Comparison of ENCODE assay signal across 21 cellular contexts in genomic region chr15:85470549-85471271, GRCh38.
DNase-seq lines count a peak whose midpoint lies in the region; ATAC-seq and TF ChIP-seq lines count a peak whose summit lies in the region.
"Had no signal": no experiment of that assay in that cellular context is flagged by ENCODE, and none has a peak within 500 bp of the region (broad histone marks: within the 10 kb centered on the region; RNA-seq: fewer than 3 reads in every experiment).

No MANE protein-coding gene starts in this region.

- H3K4me1 ChIP-seq in right atrium auricular region (peaks cover 0 to 53% of the 10 kb centered on the region in 2 donors), mesodermal cell (ENCODE audit: control insufficient read depth, insufficient read depth, low read length, poor library complexity, severe bottlenecking) (peaks cover 22% of the 10 kb centered on the region)

- peak overlapping the region; percentile 21 for H3K27ac Mint-ChIP-seq in activated T-helper 17 cell treated with anti-CD3 and anti-CD28 coated beads, Interleukin-2, amount 50 U/mL, for 72 hours
- peak overlapping the region; percentile 6 for H3K27ac Mint-ChIP-seq in type B pancreatic cell
- H3K27ac Mint-ChIP-seq: activated naive CD4-positive, alpha-beta T cell treated with anti-CD3 and anti-CD28 coated beads, Interleukin-2, amount 10 ng/mL, durations not matched to agents 7 days and 5 days; CD14-positive monocyte had no signal

- H3K27me3 Mint-ChIP-seq in activated T-helper 17 cell treated with anti-CD3 and anti-CD28 coated beads, Interleukin-2, amount 50 U/mL, for 72 hours = no peaks in the 10 kb centered on the region
- H3K27me3 Mint-ChIP-seq in type B pancreatic cell = no peaks in the 10 kb centered on the region
- H3K27me3 Mint-ChIP-seq: activated naive CD4-positive, alpha-beta T cell treated with anti-CD3 and anti-CD28 coated beads, Interleukin-2, amount 10 ng/mL, durations not matched to agents 7 days and 5 days had no signal

- no peaks in the 10 kb centered on the region for H3K36me3 Mint-ChIP-seq in activated T-helper 17 cell treated with anti-CD3 and anti-CD28 coated beads, Interleukin-2, amount 50 U/mL, for 72 hours (ENCODE audit: low read depth)
- no peaks in the 10 kb centered on the region for H3K36me3 Mint-ChIP-seq in type B pancreatic cell
- H3K36me3 Mint-ChIP-seq: activated naive CD4-positive, alpha-beta T cell treated with anti-CD3 and anti-CD28 coated beads, Interleukin-2, amount 10 ng/mL, durations not matched to agents 7 days and 5 days had no signal

- ATAC-seq in Right ventricle myocardium inferior = no peak
- ATAC-seq in activated T-helper 17 cell treated with anti-CD3 and anti-CD28 coated beads, Interleukin-2, amount 50 U/mL, for 72 hours (replicated peaks) = no peak
- ATAC-seq in HG02763 (IDR thresholded peaks at IDR 0.05; ENCODE audit: unreplicated experiment) = no peak

- no peak overlapping the region for H3K4me3 ChIP-seq in right atrium auricular region
- H3K4me3 ChIP-seq in mesodermal cell (ENCODE audit: extremely low read depth, insufficient read depth, low read length, poor library complexity, severe bottlenecking) = no peak overlapping the region

- H3K27me3 ChIP-seq in right atrium auricular region = no peaks in the 10 kb centered on the region

- DNase-seq in right atrium auricular region (ENCODE audit: low spot score) (no peak), Right ventricle myocardium inferior (ENCODE audit: missing footprints) (no peak), type B pancreatic cell (ENCODE audit: extremely low spot score, unreplicated experiment) (no peak), DMS53 treated with DMSO at 0.1 percent for 48 hours (lab: John Stamatoyannopoulos, UW; ENCODE audit: unreplicated experiment) (no peak), NCI-H1092 treated with DMSO at 0.1 percent for 48 hours (lab: John Stamatoyannopoulos, UW) (no peak)
- DNase-seq: ACHN; activated CD4-positive, alpha-beta T cell treated with anti-CD3 and anti-CD28 coated beads, Interleukin-2, amount 50 U/mL, for 48 hours; activated naive CD4-positive, alpha-beta T cell treated with anti-CD3 and anti-CD28 coated beads, Interleukin-2, amount 10 ng/mL, durations not matched to agents 7 days and 5 days; activated T-cell treated with anti-CD3 and anti-CD28 coated beads for 4 hours; aorta; DMS79; head of caudate nucleus; islet precursor cell; mesendoderm; NCI-H1417 treated with DMSO at 0.1 percent for 48 hours; NCI-H774; substantia nigra had no signal

- intact Hi-C loops in Right ventricle myocardium inferior (cut with DNase I) = no loop called here

- peaks cover 37% of the 10 kb centered on the region for H3K4me1 Mint-ChIP-seq in activated T-helper 17 cell treated with anti-CD3 and anti-CD28 coated beads, Interleukin-2, amount 50 U/mL, for 72 hours
- peaks cover 46% of the 10 kb centered on the region for H3K4me1 Mint-ChIP-seq in type B pancreatic cell (ENCODE audit: unreplicated experiment)

- H3K36me3 ChIP-seq in right atrium auricular region = no peaks in the 10 kb centered on the region
- H3K36me3 ChIP-seq in mesodermal cell (ENCODE audit: control insufficient read depth, insufficient read depth, low read length) = no peaks in the 10 kb centered on the region

- WGBS in mesodermal cell (ENCODE audit: insufficient coverage in 2 of 2), 2 experiments = 96% methylated on average over 4 of the region's 8 CpGs; no CpG with 5 or more reads in 1 of the 2 experiments

- no peaks in the 10 kb centered on the region for H3K9me3 ChIP-seq in right atrium auricular region
- no peaks in the 10 kb centered on the region for H3K9me3 ChIP-seq in mesodermal cell (ENCODE audit: control insufficient read depth, low read length)

- no peak overlapping the region for H3K4me3 Mint-ChIP-seq in activated T-helper 17 cell treated with anti-CD3 and anti-CD28 coated beads, Interleukin-2, amount 50 U/mL, for 72 hours
- H3K4me3 Mint-ChIP-seq in type B pancreatic cell = no peak overlapping the region
- H3K4me3 Mint-ChIP-seq: activated naive CD4-positive, alpha-beta T cell treated with anti-CD3 and anti-CD28 coated beads, Interleukin-2, amount 10 ng/mL, durations not matched to agents 7 days and 5 days; CD14-positive monocyte had no signal

- no peaks in the 10 kb centered on the region for H3K9me3 Mint-ChIP-seq in activated T-helper 17 cell treated with anti-CD3 and anti-CD28 coated beads, Interleukin-2, amount 50 U/mL, for 72 hours
- peaks cover 6% of the 10 kb centered on the region for H3K9me3 Mint-ChIP-seq in type B pancreatic cell

- H3K27ac ChIP-seq in right atrium auricular region (peak overlapping the region; percentile 9 to 57), mesodermal cell (ENCODE audit: low read depth, low read length, severe bottlenecking) (peak overlapping the region; percentile 36)

- TF ChIP-seq CTCF in right atrium auricular region (IDR thresholded peaks at IDR 0.05) (no peak), type B pancreatic cell (conservative IDR thresholded peaks at IDR 0.05) (no peak)
